Comparison of ENCODE assay signal across 1 cellular context in genomic region chr11:72308226-72309073, GRCh38.
TF ChIP-seq lines count a peak whose summit lies in the region.

No MANE protein-coding gene starts in this region.

TF ChIP-seq in SK-N-SH, 30 proteins besides CTCF, POLR2A, EP300 and RAD21 (continued from another document):
- TF ChIP-seq REST (IDR thresholded peaks at IDR 0.05; ENCODE audit: low read depth, low read length) (0 out of 2 replicates have a peak, but pooled peaks have one; percentile 58), EZH2phosphoT487 (IDR thresholded peaks at IDR 0.05; ENCODE audit: borderline replicate concordance, low read depth) (no peak), SIN3A (IDR thresholded peaks at IDR 0.05; ENCODE audit: borderline replicate concordance, low read depth, low read length) (peak; percentile 41; the same call in 1 of the 2 replicates), TEAD4 (IDR thresholded peaks at IDR 0.05; ENCODE audit: borderline replicate concordance, insufficient read depth) (peak; percentile 97), CHD2 (IDR thresholded peaks at IDR 0.05; ENCODE audit: low read length, partially characterized antibody) (peak; percentile 81), POLR2AphosphoS5 (IDR thresholded peaks at IDR 0.05; ENCODE audit: low read depth, low read length) (peak; percentile 92), NRF1 (IDR thresholded peaks at IDR 0.05; ENCODE audit: low read depth, low read length) (no peak), GABPA (IDR thresholded peaks at IDR 0.05; ENCODE audit: low read depth) (peak; percentile 32; the same call in 1 of the 2 replicates), RXRA (IDR thresholded peaks at IDR 0.05; ENCODE audit: borderline replicate concordance, low read depth) (peak; percentile 79), IRF3 (IDR thresholded peaks at IDR 0.05; ENCODE audit: low read depth, low read length) (peak; percentile 6; the same call in 1 of the 2 replicates), MAX (IDR thresholded peaks at IDR 0.05; ENCODE audit: low read depth) (peak; percentile 53; the same call in 1 of the 2 replicates), TCF12 (IDR thresholded peaks at IDR 0.05) (peak; percentile 96), YY1 (IDR thresholded peaks at IDR 0.05; ENCODE audit: low read depth) (no peak), TAF1 (IDR thresholded peaks at IDR 0.05; ENCODE audit: borderline replicate concordance, low read depth, low read length) (no peak; the same call in 1 of the 2 replicates), FOXM1 (IDR thresholded peaks at IDR 0.05; ENCODE audit: low read depth) (peak; percentile 95), MXI1 (IDR thresholded peaks at IDR 0.05; ENCODE audit: low read depth, low read length) (peak; percentile 1), USF2 (IDR thresholded peaks at IDR 0.05; ENCODE audit: borderline replicate concordance, low read depth, low read length) (no peak), FOSL2 (IDR thresholded peaks at IDR 0.05; ENCODE audit: borderline replicate concordance, low read depth) (peak; percentile 65; the same call in 1 of the 2 replicates), SMC3 (IDR thresholded peaks at IDR 0.05; ENCODE audit: low read depth, low read length) (peak; percentile 14; the same call in 1 of the 2 replicates), MEF2A (IDR thresholded peaks at IDR 0.05; ENCODE audit: borderline replicate concordance, low read depth) (0 out of 2 replicates have a peak, but pooled peaks have one; percentile 20), PBX3 (IDR thresholded peaks at IDR 0.05) (peak; percentile 96), USF1 (IDR thresholded peaks at IDR 0.05; ENCODE audit: borderline replicate concordance, low read depth) (peak; percentile 34; the same call in 1 of the 2 replicates), ZBTB33 (IDR thresholded peaks at IDR 0.05; ENCODE audit: borderline replicate concordance, low read depth) (peak; percentile 59; the same call in 1 of the 2 replicates), FOXJ3 (CRISPR knock-in tag; IDR thresholded peaks at IDR 0.05) (peak; percentile 94)
TF ChIP-seq in SK-N-SH: peak in this region for 25.
